In the genomic region with DNA sequence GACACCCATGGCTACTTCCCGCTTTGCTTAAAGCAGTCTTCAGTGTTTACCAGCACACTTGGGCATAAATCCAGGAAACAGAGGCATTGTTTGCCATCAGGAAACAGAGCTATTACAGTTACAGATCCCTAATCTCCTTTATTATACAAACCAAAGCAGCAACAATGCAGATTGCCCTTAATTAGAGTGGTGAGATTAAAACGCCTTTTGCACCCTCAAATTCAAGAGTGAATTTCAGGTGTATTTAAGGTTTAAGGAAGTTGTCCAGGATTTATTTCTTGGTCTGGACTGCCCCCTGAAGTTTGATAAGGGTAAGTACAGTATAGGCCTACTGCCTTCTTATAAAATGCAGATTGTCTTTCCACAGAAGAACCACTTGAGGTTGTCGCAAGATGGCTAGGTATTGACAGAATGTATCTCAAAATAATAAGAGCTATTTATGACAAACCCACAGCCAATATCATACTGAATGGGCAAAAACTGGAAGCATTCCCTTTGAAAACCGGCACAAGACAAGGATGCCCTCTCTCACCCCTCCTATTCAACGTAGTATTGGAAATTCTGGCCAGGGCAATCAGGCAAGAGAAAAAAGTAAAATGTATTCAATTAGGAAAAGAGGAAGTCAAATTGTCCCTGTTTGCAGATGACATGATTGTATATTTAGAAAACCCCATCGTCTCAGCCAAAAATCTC, we compare ENCODE assay signal across 9 cellular contexts. TPM values are rescaled to one million over a fixed set of nuclear protein-coding genes. Genes with fewer than 3 reads are reported as not detected.
DNase-seq lines count a peak whose midpoint lies in the region; ATAC-seq and TF ChIP-seq lines count a peak whose summit lies in the region.
"Not testable (repeated sequence)": the region's sequence is repeated elsewhere in the genome, so short reads cannot be mapped to it uniquely, and the experiment has no call there.
"Had no signal": no experiment of that assay in that cellular context is flagged by ENCODE, and none has a peak within 500 bp of the region (broad histone marks: within the 10 kb centered on the region; RNA-seq: fewer than 3 reads in every experiment).

No MANE protein-coding gene starts in this region.

- not testable (repeated sequence) for H3K27me3 Mint-ChIP-seq in GM23338 (ENCODE audit: insufficient read depth, low read depth, poor library complexity)

- ATAC-seq in GM23338: peak; percentile 73
- ATAC-seq in lower lobe of right lung: peak; percentile 89 to 90

- H3K9ac ChIP-seq in OCI-LY1 (ENCODE audit: low read length); smooth muscle cell (ENCODE audit: low read depth): not testable (repeated sequence)

- not testable (repeated sequence) for H3K27ac ChIP-seq in C4-2B; GM23338 (ENCODE audit: low read depth); OCI-LY1 (ENCODE audit: low read depth, low read length, poor library complexity, severe bottlenecking); smooth muscle cell (ENCODE audit: low read depth)
- H3K27ac ChIP-seq in lower lobe of right lung: peak overlapping the region; percentile 74

- H3K79me2 ChIP-seq in GM23338 (replicated peaks; ENCODE audit: insufficient read depth); OCI-LY1 (ENCODE audit: insufficient read depth, low read length); smooth muscle cell (ENCODE audit: low read depth): not testable (repeated sequence)

- H3F3A ChIP-seq in GM23338 (replicated peaks; ENCODE audit: low read depth); OCI-LY1 (ENCODE audit: insufficient read depth, low read length); smooth muscle cell (ENCODE audit: low read depth): not testable (repeated sequence)

- not testable (repeated sequence) for H3K9me3 ChIP-seq in OCI-LY1 (ENCODE audit: low read length); lower lobe of right lung; smooth muscle cell (replicated peaks; ENCODE audit: low read depth)

- H2AFZ ChIP-seq in GM23338; OCI-LY1 (ENCODE audit: low read length); smooth muscle cell (ENCODE audit: low read depth): not testable (repeated sequence)

- H3K4me1 Mint-ChIP-seq in GM23338: not testable (repeated sequence)

- not testable (repeated sequence) for H3K27me3 ChIP-seq in GM23338 (ENCODE audit: insufficient read depth); OCI-LY1 (ENCODE audit: insufficient read depth, low read length); lower lobe of right lung (ENCODE audit: low read depth); smooth muscle cell (ENCODE audit: low read depth)

- in situ Hi-C loops in astrocyte of the cerebellum (cut with HindIII; ENCODE audit: low sequenced_read_pairs): not testable (repeated sequence)

- intact Hi-C loops in lower lobe of right lung (cut with DNase I): loop anchor here (5.0 to 10.0 kb wide), 2 partner anchors 54 to 144 kb away; a partner anchor contains a TSS

- H3K27ac Mint-ChIP-seq in GM23338: not testable (repeated sequence)

- H3K4me1 ChIP-seq in GM23338 (ENCODE audit: insufficient read depth); OCI-LY1 (ENCODE audit: insufficient read depth, low read length, severe bottlenecking); smooth muscle cell (ENCODE audit: low read depth): not testable (repeated sequence)
- peaks cover 23% of the 10 kb centered on the region for H3K4me1 ChIP-seq in lower lobe of right lung

- not testable (repeated sequence) for H3K9me2 ChIP-seq in GM23338 (ENCODE audit: insufficient read depth); OCI-LY1 (ENCODE audit: low read depth, low read length)

- H3K36me3 Mint-ChIP-seq in GM23338 (ENCODE audit: low read depth): not testable (repeated sequence)

- TF ChIP-seq CTCF in C4-2B (conservative IDR thresholded peaks at IDR 0.05) (peak; percentile 80), GM23338 (conservative IDR thresholded peaks at IDR 0.05; ENCODE audit: low read depth in 2 of 2) (peak; percentile 74 to 84), OCI-LY1 (IDR thresholded peaks at IDR 0.05; ENCODE audit: low read length) (peak; percentile 60), astrocyte of the cerebellum (IDR thresholded peaks at IDR 0.05; ENCODE audit: low read depth, low read length, missing control alignments) (peak; percentile 54), foreskin fibroblast (IDR thresholded peaks at IDR 0.05; ENCODE audit: low read depth, low read length) (peak; percentile 48), lower lobe of right lung (IDR thresholded peaks at IDR 0.05) (peak; percentile 73), smooth muscle cell (IDR thresholded peaks at IDR 0.05; ENCODE audit: borderline replicate concordance, insufficient read depth, poor library complexity, severe bottlenecking) (peak; percentile 78)

- peak; percentile 77 for DNase-seq in GM23338 (ENCODE audit: low spot score)
- peak; percentile 16 for DNase-seq in NCI-H1417 treated with DMSO at 0.1 percent for 48 hours (lab: John Stamatoyannopoulos, UW)
- peak; percentile 68 for DNase-seq in astrocyte of the cerebellum (ENCODE audit: low read depth)
- DNase-seq in foreskin fibroblast: peak in 1 of 2 donors; percentile 75
- not testable (repeated sequence) for DNase-seq in lower lobe of right lung; smooth muscle cell (lab: John Stamatoyannopoulos, UW; ENCODE audit: unreplicated experiment)

- H4K20me1 ChIP-seq in GM23338 (replicated peaks; ENCODE audit: insufficient read depth); OCI-LY1 (ENCODE audit: insufficient read depth, low read length); smooth muscle cell (ENCODE audit: low read depth): not testable (repeated sequence)

- H3K4me3 Mint-ChIP-seq in GM23338: not testable (repeated sequence)

- 57% methylated on average over 6 of the region's 6 CpGs for WGBS in smooth muscle cell (ENCODE audit: low lambda C conversion rate)

- not testable (repeated sequence) for H3K36me3 ChIP-seq in GM23338 (ENCODE audit: insufficient read depth); OCI-LY1 (ENCODE audit: insufficient read depth, low read length); lower lobe of right lung; smooth muscle cell (ENCODE audit: low read depth)

- H3K4me2 ChIP-seq in GM23338; OCI-LY1 (ENCODE audit: low read length); smooth muscle cell: not testable (repeated sequence)

- not testable (repeated sequence) for H3K9me3 Mint-ChIP-seq in GM23338

- H3K4me3 ChIP-seq in GM23338; OCI-LY1 (ENCODE audit: low read depth, low read length, poor library complexity, severe bottlenecking); astrocyte of the cerebellum (ENCODE audit: low read depth, low read length); foreskin fibroblast (ENCODE audit: low read depth in 1 of 2, low read length in 2 of 2); lower lobe of right lung; smooth muscle cell: not testable (repeated sequence)

RNA-seq across cellular contexts. Expression of a gene that starts 51.2 kb away (rescaled TPM):
- total RNA-seq in GM23338 (2014; rRNA removed; shearing (Covaris generic)): not detected in 2 replicates
- not detected in 2 replicates for polyA plus RNA-seq in GM23338 (2016; fragmentation: Nextera tagmentation; extraction: Ambion mirVana)
- 9.9 TPM for total RNA-seq in lower lobe of right lung
- total RNA-seq in smooth muscle cell: not detected in 2 replicates
- not detected in 2 replicates for polyA plus RNA-seq in smooth muscle cell
- total RNA-seq: activated CD4-positive, alpha-beta T cell treated with anti-CD3 and anti-CD28 coated beads, Interleukin-2, amount 10 ng/mL, durations not matched to agents 24 days and 14 days had no signal

Comparison
In these comparisons a context has a peak if more than half of its experiments do, and no peak if none do; other contexts are left out.
1. RNA of a gene that starts 51.2 kb away (total RNA-seq): 9.9 TPM in lower lobe of right lung (single experiment); not detected in GM23338 and not detected in smooth muscle cell; every median in the first group is over 10 times any median in the second.
2. Peak in every context shown above with its lines, with median percentiles within 50 percentile points of each other: CTCF ChIP-seq.